Comparison of ENCODE assay signal across 9 cellular contexts in genomic region chr12:120225852-120226640, GRCh38. TPM values are rescaled to one million over a fixed set of nuclear protein-coding genes. Genes with fewer than 3 reads are reported as not detected.
DNase-seq lines count a peak whose midpoint lies in the region; ATAC-seq, FAIRE-seq and TF ChIP-seq lines count a peak whose summit lies in the region.
"Had no signal": no experiment of that assay in that cellular context is flagged by ENCODE, and none has a peak within 500 bp of the region (broad histone marks: within the 10 kb centered on the region; RNA-seq: fewer than 3 reads in every experiment).

No MANE protein-coding gene starts in this region.

- peak overlapping the region; percentile 12; the same call in 1 of the 2 replicates for H3K27ac ChIP-seq in HUES64 (ENCODE audit: low read depth, low read length)
- peak overlapping the region; percentile 2 for H3K27ac ChIP-seq in muscle layer of colon (ENCODE audit: low read depth, low read length)
- H3K27ac ChIP-seq: parathyroid adenoma had no signal

- FAIRE-seq in D721Med (lab: Jason Lieb, UNC) = no peak

- ATAC-seq in HG02938 (IDR thresholded peaks at IDR 0.05; ENCODE audit: unreplicated experiment) = no peak

- H3K27ac Mint-ChIP-seq in brain = peak overlapping the region in 3 of 5 experiments; percentile 51 to 98 (median 91)

- peaks cover 57% of the 10 kb centered on the region for H3K4me1 Mint-ChIP-seq in brain

- peaks cover 12% of the 10 kb centered on the region for H3K36me3 Mint-ChIP-seq in brain

- no peaks in the 10 kb centered on the region for H3K9me3 ChIP-seq in HUES64 (ENCODE audit: insufficient read depth, low read depth, low read length)
- no peaks in the 10 kb centered on the region for H3K9me3 ChIP-seq in muscle layer of colon (ENCODE audit: low read length)

- 90% methylated on average over 13 of the region's 13 CpGs for WGBS in HUES64

- TF ChIP-seq CTCF in brain (conservative IDR thresholded peaks at IDR 0.05) (no peak), D721Med (IDR thresholded peaks at IDR 0.05; ENCODE audit: insufficient read depth, missing control alignments) (no peak)

- DNase-seq in COR-L47 (lab: John Stamatoyannopoulos, UW) (peak; percentile 75), activated gamma-delta T cell (lab: John Stamatoyannopoulos, UW) (no peak), D721Med (ENCODE audit: insufficient read length, low spot score) (no peak), OCI-M2 (lab: John Stamatoyannopoulos, UW; ENCODE audit: unreplicated experiment) (no peak)

- H3K4me3 Mint-ChIP-seq in brain = no peak overlapping the region

- H3K4me3 ChIP-seq in HUES64 (ENCODE audit: low read length) (no peak overlapping the region), muscle layer of colon (ENCODE audit: low read depth in 1 of 2, low read length in 2 of 2) (no peak overlapping the region)

- H3K9ac ChIP-seq in HUES64 (ENCODE audit: low read depth, low read length) (no peak overlapping the region), muscle layer of colon (ENCODE audit: low read length) (peak overlapping the region; percentile 11)
- H3K9ac ChIP-seq: parathyroid adenoma had no signal

- H3K27me3 ChIP-seq in HUES64 (ENCODE audit: insufficient read depth, low read length) (no peaks in the 10 kb centered on the region), muscle layer of colon (ENCODE audit: control insufficient read depth in 1 of 2, insufficient read depth in 2 of 2, low read length in 2 of 2) (no peaks in the 10 kb centered on the region)

- peaks cover 42% of the 10 kb centered on the region for H3K36me3 ChIP-seq in HUES64 (ENCODE audit: insufficient read depth, low read length)
- H3K36me3 ChIP-seq in muscle layer of colon (ENCODE audit: insufficient read depth, low read length) = peaks cover 35% of the 10 kb centered on the region

- H3K27me3 Mint-ChIP-seq in brain = no peaks in the 10 kb centered on the region

- peaks cover 42% of the 10 kb centered on the region for H3K4me1 ChIP-seq in HUES64 (ENCODE audit: insufficient read depth, low read length)
- H3K4me1 ChIP-seq in muscle layer of colon (ENCODE audit: insufficient read depth, low read length) = peaks cover 60% of the 10 kb centered on the region

- H3K9me3 Mint-ChIP-seq in brain = no peaks in the 10 kb centered on the region

RNA-seq across cellular contexts. Expression of gene RPLP0, which starts 25.1 kb away (rescaled TPM):
- polyA plus RNA-seq in HUES64 (2013, experiment 1 of 2) = 3,198 TPM
- 3,274 TPM for polyA plus RNA-seq in HUES64 (2013, experiment 2 of 2)
- 2,030 TPM for polyA plus RNA-seq in brain (ENCODE audit: insufficient read depth, low read depth, low replicate concordance)

RNA-seq across cellular contexts. Expression of gene GCN1, which starts 31.5 kb away (rescaled TPM):
- polyA plus RNA-seq in HUES64 (2013, experiment 1 of 2) = 47.5 TPM
- 48.9 TPM for polyA plus RNA-seq in HUES64 (2013, experiment 2 of 2)
- polyA plus RNA-seq in brain (ENCODE audit: insufficient read depth, low read depth, low replicate concordance) = 28.1 TPM

RNA-seq across cellular contexts. Expression of gene PXN, which starts 39.5 kb away (rescaled TPM):
- 46.3 TPM for polyA plus RNA-seq in HUES64 (2013, experiment 1 of 2)
- 52.9 TPM for polyA plus RNA-seq in HUES64 (2013, experiment 2 of 2)
- 60.2 TPM for polyA plus RNA-seq in brain (ENCODE audit: insufficient read depth, low read depth, low replicate concordance)
